Comparison of ENCODE assay signal across 14 cellular contexts in genomic region chr3:196821806-196822355, GRCh38. TPM values are rescaled to one million over a fixed set of nuclear protein-coding genes. Genes with fewer than 3 reads are reported as not detected.
DNase-seq lines count a peak whose midpoint lies in the region; ATAC-seq, FAIRE-seq and TF ChIP-seq lines count a peak whose summit lies in the region.
"Had no signal": no experiment of that assay in that cellular context is flagged by ENCODE, and none has a peak within 500 bp of the region (broad histone marks: within the 10 kb centered on the region; RNA-seq: fewer than 3 reads in every experiment).

No MANE protein-coding gene starts in this region.

- no peak for ATAC-seq in CD4-positive, alpha-beta T cell (ENCODE audit: poor library complexity)
- no peak for ATAC-seq in GM12878
- no peak for ATAC-seq in WTC11
- ATAC-seq: GM23338 had no signal

- no peaks in the 10 kb centered on the region for H3K27me3 Mint-ChIP-seq in CD4-positive, alpha-beta T cell
- H3K27me3 Mint-ChIP-seq in WTC11 (ENCODE audit: low read depth): no peaks in the 10 kb centered on the region
- H3K27me3 Mint-ChIP-seq: CD8-positive, alpha-beta memory T cell had no signal

- no peak for FAIRE-seq in GM12878 (lab: Jason Lieb, UNC)

- H3K27me3 ChIP-seq in CD4-positive, alpha-beta T cell (ENCODE audit: control insufficient read depth, insufficient read depth, low read length): no peaks in the 10 kb centered on the region
- no peaks in the 10 kb centered on the region for H3K27me3 ChIP-seq in GM12878 (replicated peaks in 1 of 2; ENCODE audit: control insufficient read depth in 2 of 2, insufficient read depth in 2 of 2, low read length in 1 of 2)

- 89% methylated on average over 6 of the region's 6 CpGs for WGBS in GM12878 (ENCODE audit: insufficient coverage, insufficient replicate concordance, low lambda C conversion rate, missing lambda C conversion rate)

- H4K20me1 ChIP-seq in GM12878 (ENCODE audit: control insufficient read depth, insufficient read depth): no peaks in the 10 kb centered on the region

- H3K36me3 Mint-ChIP-seq in CD4-positive, alpha-beta T cell (ENCODE audit: low read depth): peaks cover 86% of the 10 kb centered on the region
- peaks cover 68% of the 10 kb centered on the region for H3K36me3 Mint-ChIP-seq in WTC11

- no peak for TF ChIP-seq CTCF in CD4-positive, alpha-beta T cell (IDR thresholded peaks at IDR 0.05)
- TF ChIP-seq CTCF in GM12878 (IDR thresholded peaks at IDR 0.05 in 2 of 3, conservative IDR thresholded peaks at IDR 0.05 in 1 of 3; ENCODE audit: control insufficient read depth in 2 of 3, extremely low read depth in 1 of 3, insufficient read depth in 1 of 3, low read depth in 3 of 3, low read length in 3 of 3) (no peak), WTC11 (IDR thresholded peaks at IDR 0.05) (no peak)

- H3K79me2 ChIP-seq in GM12878 (ENCODE audit: control insufficient read depth, insufficient read depth, low read length): no peaks in the 10 kb centered on the region

- H3K4me3 Mint-ChIP-seq in CD4-positive, alpha-beta T cell: no peak overlapping the region
- H3K4me3 Mint-ChIP-seq in WTC11: no peak overlapping the region
- H3K4me3 Mint-ChIP-seq: CD14-positive monocyte; CD8-positive, alpha-beta memory T cell; GM23338 had no signal

- no peak for TF ChIP-seq RAD21 in GM12878 (IDR thresholded peaks at IDR 0.05; ENCODE audit: insufficient read depth, low read depth, low read length)

- no peak for TF ChIP-seq EP300 in GM12878 (IDR thresholded peaks at IDR 0.05; ENCODE audit: borderline replicate concordance in 1 of 2, control insufficient read depth in 1 of 2, low read depth in 2 of 2, low read length in 2 of 2)

- no peaks in the 10 kb centered on the region for H3K4me1 Mint-ChIP-seq in CD4-positive, alpha-beta T cell (ENCODE audit: low read depth)
- no peaks in the 10 kb centered on the region for H3K4me1 Mint-ChIP-seq in WTC11
- H3K4me1 Mint-ChIP-seq: CD14-positive monocyte; CD8-positive, alpha-beta memory T cell; GM23338 had no signal

- TF ChIP-seq POLR2A in GM12878 (IDR thresholded peaks at IDR 0.05; ENCODE audit: low read depth, low read length): no peak

- POLR2A ChIA-PET in CD4-positive, alpha-beta T cell (lab: Charles Lee): interaction anchor here (0.6 kb wide), 1 partner anchor 120 kb away, joined by 3 read pairs; the partner anchor contains the start of gene NCBP2
- POLR2A ChIA-PET in GM12878 (lab: Charles Lee) (no interaction called here), WTC11 (lab: Charles Lee) (no interaction called here), HEK293T (lab: Yijun Ruan, JAX) (no interaction called here)

- peak; percentile 0 for DNase-seq in NCI-H1694 treated with DMSO at 0.1 percent for 48 hours (lab: John Stamatoyannopoulos, UW)
- DNase-seq in NCI-H1694 (lab: John Stamatoyannopoulos, UW): no peak
- no peak for DNase-seq in CD4-positive, alpha-beta T cell
- DNase-seq in amniotic epithelial cell (ENCODE audit: low read depth): peak; percentile 25
- no peak for DNase-seq in GM12878 (ENCODE audit: low read depth, low spot score)
- DNase-seq in posterior cingulate gyrus: no peak
- no peak for DNase-seq in WTC11 (ENCODE audit: low spot score)
- DNase-seq in HEK293T (ENCODE audit: extremely low spot score): no peak
- DNase-seq: Caco-2; CD8-positive, alpha-beta memory T cell; H7 had no signal

- H3K4me3 ChIP-seq in GM12878: no peak overlapping the region
- H3K4me3 ChIP-seq: GM23338 had no signal

- SMC1A ChIA-PET in GM12878 (lab: Charles Lee; ENCODE audit: uncharacterized antibody, unreplicated experiment): no interaction called here

- H3K4me1 ChIP-seq in GM12878 (ENCODE audit: control insufficient read depth, insufficient read depth, low read length): no peaks in the 10 kb centered on the region
- H3K4me1 ChIP-seq: Caco-2 had no signal

- H3K9me3 Mint-ChIP-seq in CD4-positive, alpha-beta T cell: no peaks in the 10 kb centered on the region
- H3K9me3 Mint-ChIP-seq in WTC11: no peaks in the 10 kb centered on the region
- H3K9me3 Mint-ChIP-seq: CD14-positive monocyte; CD8-positive, alpha-beta memory T cell; GM23338 had no signal

- CTCF ChIA-PET in CD4-positive, alpha-beta T cell (lab: Charles Lee): no interaction called here
- CTCF ChIA-PET in GM12878 (lab: Yijun Ruan, JAX) (no interaction called here), WTC11 (lab: Charles Lee) (no interaction called here), HEK293T (lab: Yijun Ruan, JAX) (no interaction called here)

- H3K4me2 ChIP-seq in GM12878 (ENCODE audit: control insufficient read depth, insufficient read depth): no peak overlapping the region
- H3K4me2 ChIP-seq: GM23338 had no signal

- no peaks in the 10 kb centered on the region for H3K9me3 ChIP-seq in CD4-positive, alpha-beta T cell (ENCODE audit: control insufficient read depth, low read length)
- no peaks in the 10 kb centered on the region for H3K9me3 ChIP-seq in GM12878 (replicated peaks; ENCODE audit: control insufficient read depth, insufficient read depth, low read length)
- H3K9me3 ChIP-seq: Caco-2 had no signal

- no peak overlapping the region for H2AFZ ChIP-seq in GM12878 (ENCODE audit: control insufficient read depth, low read depth, low read length)
- H2AFZ ChIP-seq: GM23338 had no signal

- RAD21 ChIA-PET in GM12878 (lab: Charles Lee; ENCODE audit: unreplicated experiment): interaction anchor here (0.5 kb wide), 1 partner anchor 207 kb away, joined by 4 read pairs; no protein-coding TSS in a partner anchor

- TSS peak; percentile 25 for BruUV-seq in GM12878 (replicated peaks; lab: Mats Ljungman, UMichigan)

- in situ Hi-C loops in GM12878 (cut with MboI): no loop called here

- no peak overlapping the region for H3K27ac ChIP-seq in CD4-positive, alpha-beta T cell (ENCODE audit: low read depth, low read length)
- H3K27ac ChIP-seq in GM12878 (ENCODE audit: control insufficient read depth, insufficient read depth): no peak overlapping the region
- H3K27ac ChIP-seq: 22Rv1 had no signal

- intact Hi-C loops in CD4-positive, alpha-beta T cell (cut with DNase I, micrococcal nuclease): no loop called here
- intact Hi-C loops in GM12878 (cut with micrococcal nuclease; ENCODE audit: unreplicated experiment): no loop called here
- intact Hi-C loops in posterior cingulate gyrus (cut with DNase I): no loop called here

- H3K36me3 ChIP-seq in GM12878 (ENCODE audit: control insufficient read depth in 2 of 2, insufficient read depth in 2 of 2, low read length in 1 of 2): peaks cover 10 to 36% of the 10 kb centered on the region in 2 experiments

- peak overlapping the region; percentile 30 for H3K27ac Mint-ChIP-seq in CD4-positive, alpha-beta T cell
- no peak overlapping the region for H3K27ac Mint-ChIP-seq in WTC11
- H3K27ac Mint-ChIP-seq: CD14-positive monocyte, GM23338 had no signal

- H3K9ac ChIP-seq in GM12878 (ENCODE audit: control insufficient read depth, insufficient read depth, low read length): no peak overlapping the region

TF ChIP-seq in GM12878, 131 proteins besides CTCF, POLR2A, EP300 and RAD21 (continues in another document):
- no peak for TF ChIP-seq SUPT20H (IDR thresholded peaks at IDR 0.05; ENCODE audit: borderline replicate concordance, control insufficient read depth, low read depth, low read length)
- no peak for TF ChIP-seq EED (IDR thresholded peaks at IDR 0.05; ENCODE audit: low read depth)
- TF ChIP-seq ZZZ3 (IDR thresholded peaks at IDR 0.05; ENCODE audit: control insufficient read depth, insufficient read length, low read depth): no peak
- TF ChIP-seq MTA3 (IDR thresholded peaks at IDR 0.05; ENCODE audit: borderline replicate concordance, low read length): no peak
- TF ChIP-seq KLF5 (IDR thresholded peaks at IDR 0.05; ENCODE audit: partially characterized antibody): no peak
- TF ChIP-seq SMARCA5 (IDR thresholded peaks at IDR 0.05): no peak

TF ChIP-seq in WTC11, 78 proteins besides CTCF, POLR2A, EP300 and RAD21 (continues in another document):
- TF ChIP-seq ZNF232 (CRISPR knock-in tag; IDR thresholded peaks at IDR 0.05) (no peak), E2F4 (CRISPR knock-in tag; IDR thresholded peaks at IDR 0.05; ENCODE audit: borderline replicate concordance, low read depth) (no peak)

TF ChIP-seq in HEK293T, 16 proteins besides CTCF, POLR2A, EP300 and RAD21 (continues in another document):
- TF ChIP-seq NFRKB (IDR thresholded peaks at IDR 0.05): no peak
- no peak for TF ChIP-seq BHLHE40 (IDR thresholded peaks at IDR 0.05; ENCODE audit: borderline replicate concordance)
- no peak for TF ChIP-seq FOXM1 (IDR thresholded peaks at IDR 0.05; ENCODE audit: borderline replicate concordance)
- TF ChIP-seq SUZ12 (IDR thresholded peaks at IDR 0.05): no peak
- TF ChIP-seq PKNOX1 (IDR thresholded peaks at IDR 0.05): no peak
- TF ChIP-seq FOXA1 (IDR thresholded peaks at IDR 0.05): no peak
- TF ChIP-seq ARNT (IDR thresholded peaks at IDR 0.05): no peak
- no peak for TF ChIP-seq HDGF (IDR thresholded peaks at IDR 0.05; ENCODE audit: borderline replicate concordance)
- no peak for TF ChIP-seq ELF4 (IDR thresholded peaks at IDR 0.05)

RNA-seq across cellular contexts. Expression of gene SENP5, which starts 45.8 kb away (rescaled TPM):
- total RNA-seq in CD4-positive, alpha-beta T cell: 10 to 100 TPM; 62.7 to 64.7 TPM
- total RNA-seq in GM12878 (2013; cell fraction: nucleolus; rRNA removed): 166 and 171 TPM in 2 replicates
- 22.3 and 27.9 TPM in 2 replicates for total RNA-seq in GM12878 (2014; rRNA removed)
- total RNA-seq in GM12878 (2014; rRNA removed; fragmentation: Illumina TruSeq; extraction: Trizol): 28.4 and 29.1 TPM in 2 replicates
- total RNA-seq in GM12878 (2021): 22.5 and 24.8 TPM in 2 replicates
- 11.5 TPM for polyA plus RNA-seq in GM12878 (2011; ENCODE audit: low read depth)
- polyA plus RNA-seq in GM12878 (2011; rRNA removed): 23.4 and 24.9 TPM in 2 replicates
- polyA plus RNA-seq in GM12878 (2011; cell fraction: cytosol; rRNA removed): 8.1 and 8.6 TPM in 2 replicates
- 23.5 and 25.0 TPM in 2 replicates for polyA plus RNA-seq in GM12878 (2011; cell fraction: nucleus; rRNA removed)
- 11.7 and 13.9 TPM in 2 replicates for polyA plus RNA-seq in GM12878 (2012)
- polyA plus RNA-seq in GM12878 (2014; fragmentation: Illumina TruSeq; extraction: Trizol): 16.8 and 25.0 TPM in 2 replicates
- 1 to 10 TPM; 6.4 to 9.6 TPM for polyA plus RNA-seq in GM12878 (2014; fragmentation: Nextera tagmentation; extraction: Ambion mirVana)
- polyA plus RNA-seq in GM12878 (2014; rRNA removed): 14.3 TPM in 2 replicates
- 10 to 100 TPM; 11.8 to 13.9 TPM for polyA plus RNA-seq in GM12878 (2016; fragmentation: Nextera tagmentation; extraction: Ambion mirVana)
- 69.8 and 107 TPM in 2 replicates for polyA minus RNA-seq in GM12878 (2011; rRNA and poly(A)+ RNA removed)
- polyA minus RNA-seq in GM12878 (2011; cell fraction: cytosol; rRNA and poly(A)+ RNA removed): 11.1 and 35.9 TPM in 2 replicates
- 22.2 and 30.4 TPM in 2 replicates for polyA minus RNA-seq in GM12878 (2011; cell fraction: nucleus; rRNA and poly(A)+ RNA removed)
- 25.0 to 30.8 TPM (median 26.2 TPM) in 3 replicates for total RNA-seq in WTC11 (2021)

Comparison
In these comparisons a context has a peak if more than half of its experiments do, and no peak if none do; other contexts are left out.
1. DNase-seq: peak in NCI-H1694 treated with DMSO at 0.1 percent for 48 hours (single experiment) and amniotic epithelial cell (single experiment); none in NCI-H1694 (single experiment), CD4-positive, alpha-beta T cell (0 of 10), GM12878 (single experiment), posterior cingulate gyrus (0 of 10), WTC11 (single experiment) and HEK293T (single experiment).